ENCODE assay signal across 34 cellular contexts in genomic region chrX:125577479-125577878, GRCh38.
"Had no signal": no experiment of that assay in that cellular context is flagged by ENCODE, and none has a peak within 500 bp of the region (broad histone marks: within the 10 kb centered on the region; RNA-seq: fewer than 3 reads in every experiment).

No MANE protein-coding gene starts in this region.

- DNase-seq: Karpas-422, Kasumi-1, MG63, MM.1S, MV-4-11, NCI-H1048, NCI-H1092, NCI-H1092 treated with DMSO at 0.1 percent for 48 hours, NCI-H1105, NCI-H1105 treated with DMSO at 0.1 percent for 48 hours, NCI-H1417, NCI-H1417 treated with DMSO at 0.1 percent for 48 hours, NCI-H1436, NCI-H1436 treated with DMSO at 0.1 percent for 48 hours, NCI-H146, NCI-H1694, NCI-H1694 treated with DMSO at 0.1 percent for 48 hours, NCI-H187, NCI-H187 treated with DMSO at 0.1 percent for 48 hours, NCI-H1930, NCI-H2029, NCI-H2029 treated with DMSO at 0.1 percent for 48 hours, NCI-H2081, NCI-H2081 treated with DMSO at 0.1 percent for 48 hours, NCI-H2107, NCI-H2171, NCI-H2171 treated with DMSO at 0.1 percent for 48 hours, NCI-H2227 treated with DMSO at 0.1 percent for 48 hours, NCI-H226, NCI-H345, NCI-H446, NCI-H446 treated with DMSO at 0.1 percent for 48 hours, NCI-H510A, NCI-H510A treated with DMSO at 0.1 percent for 48 hours had no signal

- H3K27me3 ChIP-seq: MG63 had no signal

- H3K9me3 ChIP-seq: MG63 had no signal

- H3K36me3 ChIP-seq: MG63 had no signal

- H3K4me3 ChIP-seq: MG63 had no signal
